28 cellular contexts compared by ENCODE assay signal in genomic region chr19:52112624-52113023, GRCh38. TPM values are rescaled to one million over a fixed set of nuclear protein-coding genes. Genes with fewer than 3 reads are reported as not detected.
A peak's percentile ranks its signal among the peaks of the same experiment; 100 is the strongest.
DNase-seq lines count a peak whose midpoint lies in the region; ATAC-seq, FAIRE-seq and TF ChIP-seq lines count a peak whose summit lies in the region.
"Had no signal": no experiment of that assay in that cellular context is flagged by ENCODE, and none has a peak within 500 bp of the region (broad histone marks: within the 10 kb centered on the region; RNA-seq: fewer than 3 reads in every experiment).

No MANE protein-coding gene starts in this region.

- no peak overlapping the region for H3K56ac ChIP-seq in H1 (replicated peaks; ENCODE audit: insufficient read length, low read depth, low read length)

- H2BK5ac ChIP-seq in H1 (ENCODE audit: low read depth, low read length) = no peak overlapping the region

- CTCF ChIA-PET in H1 (lab: Charles Lee; ENCODE audit: partially characterized antibody) = no interaction called here

- H3K79me2 ChIP-seq in H1 (ENCODE audit: control insufficient read depth in 1 of 2, insufficient read depth in 2 of 2, low read length in 2 of 2) = no peaks in the 10 kb centered on the region

- H3K4me3 Mint-ChIP-seq in natural killer cell = no peak overlapping the region
- H3K4me3 Mint-ChIP-seq: CD14-positive monocyte; CD4-positive, alpha-beta memory T cell; CD4-positive, CD25-positive, alpha-beta regulatory T cell; CD8-positive, alpha-beta memory T cell had no signal

- H2BK120ac ChIP-seq in H1 (replicated peaks; ENCODE audit: low read depth, low read length) = no peak overlapping the region

- H4K8ac ChIP-seq in H1 (ENCODE audit: extremely low read depth, insufficient read depth, low read length) = no peak overlapping the region

- DNase-seq in right lobe of liver (no peak), adipocyte (ENCODE audit: low read depth) (no peak), H1 (ENCODE audit: low read depth in 1 of 2, low spot score in 2 of 2) (no peak), H54 (ENCODE audit: insufficient read length, low spot score) (no peak), natural killer cell (no peak)
- no peak for DNase-seq in activated CD8-positive, alpha-beta memory T cell treated with anti-CD3 and anti-CD28 coated beads, Interleukin-2, amount 50 U/mL, for 4 hours
- DNase-seq: ACHN; BE2C; C1 segment of cervical spinal cord; CD4-positive, alpha-beta memory T cell; CD4-positive, CD25-positive, alpha-beta regulatory T cell; CD8-positive, alpha-beta memory T cell; COR-L47; DMS 273 treated with DMSO at 0.1 percent for 48 hours; DMS153; DMS53; DMS79; DND-41; EL; GDM1 had no signal

- intact Hi-C loops in right lobe of liver (cut with DNase I) (no loop called here), natural killer cell (cut with micrococcal nuclease) (no loop called here)

- POLR2A ChIA-PET in H1 (lab: Charles Lee; ENCODE audit: partially characterized antibody) = no interaction called here

- H3K23me2 ChIP-seq in H1 (ENCODE audit: low read depth, low read length) = no peaks in the 10 kb centered on the region

- WGBS in liver = 90% methylated on average over 3 of the region's 3 CpGs
- WGBS in right lobe of liver (ENCODE audit: insufficient coverage, low coverage, low lambda C conversion rate, missing lambda C conversion rate) = 81% methylated on average over 3 of the region's 3 CpGs
- 86% methylated on average over 3 of the region's 3 CpGs; no CpG with 5 or more reads in 1 of the 2 experiments for WGBS in H1 (ENCODE audit: extremely low coverage in 1 of 2, insufficient coverage in 1 of 2, insufficient read length in 1 of 2, insufficient replicate concordance in 2 of 2, low coverage in 1 of 2, low lambda C conversion rate in 2 of 2, missing lambda C conversion rate in 1 of 2), 2 experiments

- no peak overlapping the region for H2BK20ac ChIP-seq in H1 (ENCODE audit: low read length)

- no peak overlapping the region for H3K18ac ChIP-seq in H1 (ENCODE audit: extremely low read depth, low read length)

- peaks cover 4 to 31% (median 20%) of the 10 kb centered on the region in 4 donors for H3K36me3 ChIP-seq in liver (ENCODE audit: control insufficient read depth in 4 of 4, insufficient read depth in 3 of 4, low read depth in 1 of 4, low read length in 3 of 4)
- H3K36me3 ChIP-seq in right lobe of liver = peaks cover 5 to 18% (median 11%) of the 10 kb centered on the region in 4 donors
- H3K36me3 ChIP-seq in adipocyte (ENCODE audit: control insufficient read depth, insufficient read depth, low read length, severe bottlenecking) = peaks cover 46% of the 10 kb centered on the region
- peaks cover 10 to 43% (median 33%) of the 10 kb centered on the region in 4 experiments; a peak in 7 of 8 replicates for H3K36me3 ChIP-seq in H1 (ENCODE audit: control insufficient read depth in 2 of 4, insufficient read depth in 4 of 4, low read length in 3 of 4)

- TF ChIP-seq CTCF in liver (IDR thresholded peaks at IDR 0.05; ENCODE audit: low read depth, low read length, missing input control) (no peak), right lobe of liver (IDR thresholded peaks at IDR 0.05) (no peak), H1 (IDR thresholded peaks at IDR 0.05; ENCODE audit: control extremely low read depth in 1 of 3, insufficient read depth in 1 of 3, low read depth in 1 of 3, low read length in 3 of 3) (no peak), natural killer cell (IDR thresholded peaks at IDR 0.05) (no peak)

- no peak overlapping the region for H2BK12ac ChIP-seq in H1 (ENCODE audit: low read depth, low read length)

- H4K5ac ChIP-seq in H1 (ENCODE audit: insufficient read length, low read depth, low read length) = no peak overlapping the region

- peaks cover 52 to 98% (median 82%) of the 10 kb centered on the region in 4 donors for H3K9me3 ChIP-seq in liver (ENCODE audit: control insufficient read depth in 4 of 4, low read length in 3 of 4)
- H3K9me3 ChIP-seq in right lobe of liver = peaks cover 3 to 78% (median 51%) of the 10 kb centered on the region in 4 donors
- peaks cover 100% of the 10 kb centered on the region for H3K9me3 ChIP-seq in adipocyte (ENCODE audit: control insufficient read depth, low read length)
- peaks cover 84% of the 10 kb centered on the region in 2 experiments for H3K9me3 ChIP-seq in H1 (ENCODE audit: insufficient read depth in 2 of 2, low read depth in 1 of 2, low read length in 1 of 2)

- peaks cover 66% of the 10 kb centered on the region for H3K36me3 Mint-ChIP-seq in natural killer cell

- H3K79me1 ChIP-seq in H1 (ENCODE audit: low read depth, low read length) = no peaks in the 10 kb centered on the region

- H4K20me1 ChIP-seq in H1 (replicated peaks in 1 of 2; ENCODE audit: control insufficient read depth in 1 of 2, insufficient read depth in 2 of 2, low read length in 2 of 2) = no peaks in the 10 kb centered on the region
- H4K20me1 ChIP-seq: BLaER1 had no signal

- H3K4me1 ChIP-seq in liver (ENCODE audit: control insufficient read depth in 4 of 4, insufficient read depth in 4 of 4, low read length in 3 of 4) (no peaks in the 10 kb centered on the region), right lobe of liver (no peaks in the 10 kb centered on the region), adipocyte (ENCODE audit: control insufficient read depth, insufficient read depth, low read length) (no peaks in the 10 kb centered on the region), H1 (replicated peaks in 1 of 4; ENCODE audit: control insufficient read depth in 3 of 4, insufficient read depth in 4 of 4, low read length in 3 of 4) (no peaks in the 10 kb centered on the region)
- H3K4me1 ChIP-seq: BE2C, BLaER1 had no signal

- H3K27ac Mint-ChIP-seq in natural killer cell = no peak overlapping the region
- H3K27ac Mint-ChIP-seq: CD14-positive monocyte; CD4-positive, alpha-beta memory T cell; CD4-positive, CD25-positive, alpha-beta regulatory T cell; CD8-positive, alpha-beta memory T cell had no signal

- TF ChIP-seq RAD21 in liver (IDR thresholded peaks at IDR 0.05) (no peak), H1 (IDR thresholded peaks at IDR 0.05 in 1 of 2, conservative IDR thresholded peaks at IDR 0.05 in 1 of 2; ENCODE audit: low read depth in 2 of 2, low read length in 2 of 2) (no peak)

- H3K4me3 ChIP-seq in liver (ENCODE audit: low read depth in 1 of 3, low read length in 3 of 3) = peak overlapping the region in 2 of 3 donors; percentile 41 to 62
- no peak overlapping the region for H3K4me3 ChIP-seq in right lobe of liver
- H3K4me3 ChIP-seq in adipocyte (ENCODE audit: low read length) = peak overlapping the region; percentile 74
- no peak overlapping the region for H3K4me3 ChIP-seq in H1 (ENCODE audit: extremely low read depth in 1 of 4, insufficient read depth in 2 of 4, low read depth in 3 of 4, low read length in 4 of 4)
- H3K4me3 ChIP-seq: BLaER1, GM12878 had no signal

- TF ChIP-seq POLR2A in right lobe of liver (IDR thresholded peaks at IDR 0.05) (no peak), H1 (IDR thresholded peaks at IDR 0.05; ENCODE audit: control extremely low read depth in 1 of 2, low read depth in 2 of 2, low read length in 2 of 2) (no peak), H54 (IDR thresholded peaks at IDR 0.05; ENCODE audit: low read depth, low read length) (no peak)

- H3K9ac ChIP-seq in liver (ENCODE audit: low read depth in 1 of 2, low read length in 2 of 2) (no peak overlapping the region), adipocyte (ENCODE audit: low read length) (no peak overlapping the region), H1 (replicated peaks in 1 of 4; ENCODE audit: extremely low read depth in 1 of 4, low read depth in 3 of 4, low read length in 3 of 4) (no peak overlapping the region)
- H3K9ac ChIP-seq: BLaER1 had no signal

- H3K23ac ChIP-seq in H1 (ENCODE audit: insufficient read length) = no peak overlapping the region

- ATAC-seq in right lobe of liver = no peak
- no peak for ATAC-seq in natural killer cell
- ATAC-seq: GM12878 had no signal

- no peak overlapping the region for H2AK5ac ChIP-seq in H1 (ENCODE audit: low read depth, low read length)

- H3K27me3 Mint-ChIP-seq in natural killer cell (ENCODE audit: low read depth in 2 of 2) = no peaks in the 10 kb centered on the region
- H3K27me3 Mint-ChIP-seq: CD4-positive, alpha-beta memory T cell; CD4-positive, CD25-positive, alpha-beta regulatory T cell; CD8-positive, alpha-beta memory T cell had no signal

- H4K91ac ChIP-seq in H1 (replicated peaks; ENCODE audit: insufficient read length, low read length) = no peak overlapping the region

- FAIRE-seq in H1 (lab: Jason Lieb, UNC) = no peak
- FAIRE-seq in H54 (lab: Jason Lieb, UNC) = no peak
- FAIRE-seq: A204.1, GM12878, GM12892, GM18507 had no signal

- H3K27me3 ChIP-seq in liver (ENCODE audit: control insufficient read depth in 4 of 4, insufficient read depth in 4 of 4, low read length in 3 of 4) (no peaks in the 10 kb centered on the region), right lobe of liver (no peaks in the 10 kb centered on the region), adipocyte (replicated peaks; ENCODE audit: control insufficient read depth, insufficient read depth, low read length) (no peaks in the 10 kb centered on the region), H1 (replicated peaks in 1 of 4; ENCODE audit: control insufficient read depth in 3 of 4, extremely low read depth in 1 of 4, insufficient read depth in 3 of 4, low read length in 3 of 4) (no peaks in the 10 kb centered on the region)
- H3K27me3 ChIP-seq: BE2C, BLaER1 had no signal

- H3K9me3 Mint-ChIP-seq in natural killer cell = peaks cover 25 to 29% of the 10 kb centered on the region in 2 donors

- H3K4me1 Mint-ChIP-seq in natural killer cell = no peaks in the 10 kb centered on the region
- H3K4me1 Mint-ChIP-seq: CD14-positive monocyte; CD4-positive, alpha-beta memory T cell; CD4-positive, CD25-positive, alpha-beta regulatory T cell; CD8-positive, alpha-beta memory T cell had no signal

- H3K14ac ChIP-seq in H1 (ENCODE audit: insufficient read length) = no peak overlapping the region

- H3K27ac ChIP-seq in liver (ENCODE audit: low read depth in 1 of 2, low read length in 2 of 2) = no peak overlapping the region
- H3K27ac ChIP-seq in right lobe of liver = no peak overlapping the region
- H3K27ac ChIP-seq in H1 (ENCODE audit: low read depth, low read length) = no peak overlapping the region
- H3K27ac ChIP-seq: 22Rv1, BLaER1 had no signal

- no peak for TF ChIP-seq EP300 in H1 (IDR thresholded peaks at IDR 0.05; ENCODE audit: borderline replicate concordance in 1 of 2, low read depth in 2 of 2, low read length in 2 of 2)

- no peak overlapping the region for H3K4ac ChIP-seq in H1 (replicated peaks; ENCODE audit: insufficient read length, low read depth, low read length)

- H2BK15ac ChIP-seq in H1 (ENCODE audit: low read length) = no peak overlapping the region

- H3K4me2 ChIP-seq in H1 (ENCODE audit: insufficient read depth in 1 of 2, low read depth in 2 of 2, low read length in 2 of 2) = no peak overlapping the region
- H3K4me2 ChIP-seq: BLaER1 had no signal

- no peak overlapping the region for H2AFZ ChIP-seq in H1 (ENCODE audit: low read length)

RNA-seq across cellular contexts. Expression of gene ZNF841, which starts 17.1 kb away (rescaled TPM):
- total RNA-seq in liver = 10 to 100 TPM in 1 of 2 donors, 1 to 10 TPM in 1; 5.9 to 11.1 TPM
- polyA plus RNA-seq in liver = 1 to 10 TPM in 1 of 2 donors, under 1 TPM in 1; 0.86 to 2.5 TPM
- 1 to 10 TPM; 2.8 to 8.7 (median 5.8) TPM for total RNA-seq in right lobe of liver
- total RNA-seq in H1 (2021; fragmentation: NEBNext Ultra II Directional; extraction: Animal tissue kit (Norgen Biotek cat#: 25700)) = 17.4 and 17.9 TPM in 2 replicates
- polyA plus RNA-seq in H1 (2011; rRNA removed) = 4.1 and 5.1 TPM in 2 replicates
- 4.7 TPM for polyA plus RNA-seq in H1 (2011; cell fraction: cytosol; rRNA removed)
- polyA plus RNA-seq in H1 (2011; cell fraction: nucleus; rRNA removed) = 8.5 TPM
- 6.3 to 9.7 TPM (median 7.6 TPM) in 4 replicates for polyA plus RNA-seq in H1 (2012, experiment 1 of 2)
- polyA plus RNA-seq in H1 (2012, experiment 2 of 2) = 0.83 TPM
- 7.8 TPM for polyA plus RNA-seq in H1 (2013, experiment 1 of 2)
- polyA plus RNA-seq in H1 (2013, experiment 2 of 2) = 7.6 TPM
- 16.3 and 16.5 TPM in 2 replicates for polyA minus RNA-seq in H1 (2011; rRNA and poly(A)+ RNA removed)
- polyA minus RNA-seq in H1 (2011; cell fraction: cytosol; rRNA and poly(A)+ RNA removed) = 6.4 TPM
- 20.1 TPM for polyA minus RNA-seq in H1 (2011; cell fraction: nucleus; rRNA and poly(A)+ RNA removed)
- 10 to 100 TPM; 32.4 to 47.7 (median 47.4) TPM for total RNA-seq in natural killer cell

RNA-seq across cellular contexts. Expression of gene ZNF616, which starts 27.1 kb away (rescaled TPM):
- 1 to 10 TPM; 4.1 TPM for total RNA-seq in liver
- 1 to 10 TPM; 1.5 to 3.0 TPM for polyA plus RNA-seq in liver
- total RNA-seq in right lobe of liver = 1 to 10 TPM; 1.9 to 6.2 (median 4.2) TPM
- 40.2 and 40.5 TPM in 2 replicates for total RNA-seq in H1 (2021; fragmentation: NEBNext Ultra II Directional; extraction: Animal tissue kit (Norgen Biotek cat#: 25700))
- polyA plus RNA-seq in H1 (2011; rRNA removed) = 3.5 and 5.7 TPM in 2 replicates
- 7.3 TPM for polyA plus RNA-seq in H1 (2011; cell fraction: cytosol; rRNA removed)
- 9.4 TPM for polyA plus RNA-seq in H1 (2011; cell fraction: nucleus; rRNA removed)
- polyA plus RNA-seq in H1 (2012, experiment 1 of 2) = 14.1 to 26.9 TPM (median 18.7 TPM) in 4 replicates
- 1.4 TPM for polyA plus RNA-seq in H1 (2012, experiment 2 of 2)
- 15.4 TPM for polyA plus RNA-seq in H1 (2013, experiment 1 of 2)
- 13.2 TPM for polyA plus RNA-seq in H1 (2013, experiment 2 of 2)
- 30.0 and 41.0 TPM in 2 replicates for polyA minus RNA-seq in H1 (2011; rRNA and poly(A)+ RNA removed)
- 17.4 TPM for polyA minus RNA-seq in H1 (2011; cell fraction: cytosol; rRNA and poly(A)+ RNA removed)
- 60.3 TPM for polyA minus RNA-seq in H1 (2011; cell fraction: nucleus; rRNA and poly(A)+ RNA removed)
- 1 to 10 TPM; 3.8 to 7.1 (median 4.8) TPM for total RNA-seq in natural killer cell

RNA-seq across cellular contexts. Expression of gene ZNF836, which starts 58.8 kb away (rescaled TPM):
- total RNA-seq in liver (1 to 10 TPM; 1.9 to 3.1 TPM), right lobe of liver (1 to 10 TPM; 1.5 to 3.7 (median 2.8) TPM), natural killer cell (10 to 100 TPM; 27.9 to 40.2 (median 28.0) TPM)
- polyA plus RNA-seq in liver (1 to 10 TPM in 1 of 2 donors, under 1 TPM in 1; 0.85 to 1.7 TPM), H1 (2011; rRNA removed) (5.6 and 6.8 TPM in 2 replicates)
- total RNA-seq in H1 (2021; fragmentation: NEBNext Ultra II Directional; extraction: Animal tissue kit (Norgen Biotek cat#: 25700)) = 27.2 and 31.9 TPM in 2 replicates
- polyA plus RNA-seq in H1 (2011; cell fraction: cytosol; rRNA removed) = 5.6 TPM
- 24.0 TPM for polyA plus RNA-seq in H1 (2011; cell fraction: nucleus; rRNA removed)
- polyA plus RNA-seq in H1 (2012, experiment 1 of 2) = 13.4 to 26.7 TPM (median 14.4 TPM) in 4 replicates
- 9.3 TPM for polyA plus RNA-seq in H1 (2012, experiment 2 of 2)
- 24.7 TPM for polyA plus RNA-seq in H1 (2013, experiment 1 of 2)
- 21.6 TPM for polyA plus RNA-seq in H1 (2013, experiment 2 of 2)
- polyA minus RNA-seq in H1 (2011; rRNA and poly(A)+ RNA removed) = 25.2 and 31.2 TPM in 2 replicates
- 10.9 TPM for polyA minus RNA-seq in H1 (2011; cell fraction: cytosol; rRNA and poly(A)+ RNA removed)
- 28.6 TPM for polyA minus RNA-seq in H1 (2011; cell fraction: nucleus; rRNA and poly(A)+ RNA removed)

Comparison
In these comparisons a context has a peak if more than half of its experiments do, and no peak if none do; other contexts are left out.
1. H3K4me3 ChIP-seq: peak in liver (2 of 3) and adipocyte (single experiment); none in right lobe of liver (0 of 3) and H1 (0 of 4).